ENCODE assay signal across 1 cellular context in the genomic region with DNA sequence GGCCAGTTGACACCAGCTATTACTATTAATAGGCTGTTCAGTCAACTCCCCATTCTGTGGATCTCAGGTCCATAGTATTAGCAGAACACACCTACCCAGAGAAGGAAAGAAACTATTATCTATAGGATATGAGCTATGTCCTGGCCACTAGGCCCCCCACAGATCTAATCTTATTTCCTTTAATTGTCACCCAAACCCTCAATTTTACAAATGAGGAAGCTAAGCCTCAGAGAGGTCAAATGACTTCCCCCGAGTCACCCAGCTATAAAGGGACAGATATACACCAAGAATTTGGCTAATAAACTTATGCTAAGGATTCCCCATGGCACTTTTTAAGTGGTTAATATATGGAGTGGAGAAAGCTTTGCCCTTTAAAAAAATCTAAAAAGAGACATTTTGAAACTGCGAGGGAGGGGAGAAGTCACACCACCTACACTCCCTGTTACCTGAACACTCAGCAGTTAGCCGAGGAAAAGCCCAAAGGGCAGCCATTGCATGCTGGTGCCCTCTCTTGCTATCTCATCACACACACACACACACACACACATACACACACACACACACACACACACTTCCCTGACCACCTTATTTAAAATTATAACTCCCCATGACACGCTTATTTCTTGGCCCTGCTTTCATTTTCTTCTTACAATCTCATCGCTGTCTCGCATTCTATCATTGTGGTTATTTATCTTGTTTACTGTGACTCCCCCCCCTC.
TF ChIP-seq lines count a peak whose summit lies in the region.

No MANE protein-coding gene starts in this region.

TF ChIP-seq in GM12878, 131 proteins besides CTCF, POLR2A, EP300 and RAD21 (continued from another document):
- TF ChIP-seq YY1 (IDR thresholded peaks at IDR 0.05; ENCODE audit: low read depth, low read length) (peak; percentile 46; the same call in 1 of the 2 replicates), PML (IDR thresholded peaks at IDR 0.05; ENCODE audit: low read length) (no peak), RUNX3 (IDR thresholded peaks at IDR 0.05; ENCODE audit: low read length) (0 out of 2 replicates have a peak, but pooled peaks have one; percentile 34), NBN (IDR thresholded peaks at IDR 0.05) (peak; percentile 92), NFIC (IDR thresholded peaks at IDR 0.05; ENCODE audit: low read depth, low read length) (peak; percentile 49; the same call in 1 of the 2 replicates), MLLT1 (IDR thresholded peaks at IDR 0.05) (peak; percentile 66; the same call in 1 of the 2 replicates), CREM (IDR thresholded peaks at IDR 0.05; ENCODE audit: low read depth) (peak; percentile 26; the same call in 1 of the 2 replicates), ZNF592 (IDR thresholded peaks at IDR 0.05) (no peak), MEF2B (IDR thresholded peaks at IDR 0.05; ENCODE audit: partially characterized antibody, poor library complexity, severe bottlenecking) (peak; percentile 34), ZNF207 (IDR thresholded peaks at IDR 0.05; ENCODE audit: borderline replicate concordance) (no peak), ZNF274 (IDR thresholded peaks at IDR 0.05; ENCODE audit: insufficient read depth, insufficient read length) (no peak)
- TF ChIP-seq, protein P1, sequence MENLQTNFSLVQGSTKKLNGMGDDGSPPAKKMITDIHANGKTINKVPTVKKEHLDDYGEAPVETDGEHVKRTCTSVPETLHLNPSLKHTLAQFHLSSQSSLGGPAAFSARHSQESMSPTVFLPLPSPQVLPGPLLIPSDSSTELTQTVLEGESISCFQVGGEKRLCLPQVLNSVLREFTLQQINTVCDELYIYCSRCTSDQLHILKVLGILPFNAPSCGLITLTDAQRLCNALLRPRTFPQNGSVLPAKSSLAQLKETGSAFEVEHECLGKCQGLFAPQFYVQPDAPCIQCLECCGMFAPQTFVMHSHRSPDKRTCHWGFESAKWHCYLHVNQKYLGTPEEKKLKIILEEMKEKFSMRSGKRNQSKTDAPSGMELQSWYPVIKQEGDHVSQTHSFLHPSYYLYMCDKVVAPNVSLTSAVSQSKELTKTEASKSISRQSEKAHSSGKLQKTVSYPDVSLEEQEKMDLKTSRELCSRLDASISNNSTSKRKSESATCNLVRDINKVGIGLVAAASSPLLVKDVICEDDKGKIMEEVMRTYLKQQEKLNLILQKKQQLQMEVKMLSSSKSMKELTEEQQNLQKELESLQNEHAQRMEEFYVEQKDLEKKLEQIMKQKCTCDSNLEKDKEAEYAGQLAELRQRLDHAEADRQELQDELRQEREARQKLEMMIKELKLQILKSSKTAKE (IDR thresholded peaks at IDR 0.05; ENCODE audit: low read depth, poor library complexity, severe bottlenecking) = peak; percentile 37
